Comparison of ENCODE assay signal across 1 cellular context in the genomic region with DNA sequence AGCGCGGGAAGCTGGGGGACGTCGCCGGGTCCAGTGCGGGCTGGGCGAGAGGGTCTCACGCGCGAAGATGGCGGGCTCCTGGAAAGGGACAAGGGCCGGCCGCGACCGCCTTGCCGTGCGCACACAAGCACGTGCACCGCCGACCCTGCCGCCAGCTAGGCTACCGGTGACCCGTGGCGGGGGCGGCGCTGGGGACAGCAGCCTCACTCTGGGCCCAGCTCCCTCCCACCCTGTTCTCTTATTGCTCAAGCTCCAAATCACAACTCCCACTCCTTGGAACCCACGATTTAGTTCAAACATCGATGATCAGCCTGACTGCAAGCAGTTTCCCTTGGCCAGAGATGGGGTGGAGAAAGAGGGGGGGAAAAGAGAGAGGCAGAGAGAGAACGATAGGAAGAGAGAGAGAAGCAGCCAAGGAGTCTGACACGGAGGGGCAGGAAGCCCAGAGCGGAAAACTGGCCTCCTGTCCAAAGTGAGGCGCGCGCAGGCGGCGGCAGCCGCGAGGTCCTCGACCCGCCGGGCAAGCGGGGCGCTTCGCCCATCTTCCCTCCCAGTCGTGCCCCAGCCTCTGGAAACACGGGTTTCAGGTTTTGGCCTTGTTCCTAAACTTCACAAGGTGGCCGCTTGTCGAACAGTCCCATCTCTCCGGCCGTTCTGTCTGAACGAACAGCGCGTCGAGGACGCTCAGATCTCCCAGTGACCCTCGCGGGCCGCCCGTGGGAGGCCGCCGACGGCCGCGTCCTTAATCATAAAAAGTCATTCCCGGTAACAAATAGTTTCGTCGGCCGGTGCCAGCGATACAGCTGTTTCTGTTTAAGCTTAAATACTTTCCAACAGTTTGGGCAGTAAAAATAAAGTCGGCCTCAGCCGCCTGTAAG.
A peak's percentile ranks its signal among the peaks of the same experiment; 100 is the strongest.
TF ChIP-seq lines count a peak whose summit lies in the region.

No MANE protein-coding gene starts in this region.

TF ChIP-seq in HepG2, 621 proteins besides CTCF, POLR2A, EP300 and RAD21 (continued from another document and continues in another):
- TF ChIP-seq TMF1 (CRISPR knock-in tag; IDR thresholded peaks at IDR 0.05; ENCODE audit: low read depth) (no peak), MEF2D (CRISPR knock-in tag; IDR thresholded peaks at IDR 0.05) (no peak; the same call in 1 of the 2 replicates), MIXL1 (CRISPR knock-in tag; IDR thresholded peaks at IDR 0.05) (0 out of 2 replicates have a peak, but pooled peaks have one; percentile 45), ZNF530 (CRISPR knock-in tag; IDR thresholded peaks at IDR 0.05; ENCODE audit: low read depth) (no peak), ZNF607 (CRISPR knock-in tag; IDR thresholded peaks at IDR 0.05; ENCODE audit: borderline replicate concordance) (peak; percentile 47; the same call in 1 of the 2 replicates), SIN3B (IDR thresholded peaks at IDR 0.05; ENCODE audit: low read length) (no peak), ZNF747 (CRISPR knock-in tag; IDR thresholded peaks at IDR 0.05; ENCODE audit: borderline replicate concordance) (0 out of 2 replicates have a peak, but pooled peaks have one; percentile 51), ZSCAN20 (CRISPR knock-in tag; IDR thresholded peaks at IDR 0.05; ENCODE audit: borderline replicate concordance) (no peak), SRSF9 (IDR thresholded peaks at IDR 0.05; ENCODE audit: borderline replicate concordance, insufficient read depth, low read depth, low read length, poor library complexity, severe bottlenecking) (no peak), JARID2 (CRISPR knock-in tag; IDR thresholded peaks at IDR 0.05; ENCODE audit: insufficient replicate concordance) (no peak), LCORL (IDR thresholded peaks at IDR 0.05) (no peak), LCORL (CRISPR knock-in tag; IDR thresholded peaks at IDR 0.05) (peak; percentile 38; the same call in 1 of the 2 replicates), PHF20 (CRISPR knock-in tag; IDR thresholded peaks at IDR 0.05) (no peak), CHD4 (IDR thresholded peaks at IDR 0.05; ENCODE audit: borderline replicate concordance, low read length) (no peak), ZZZ3 (CRISPR knock-in tag; IDR thresholded peaks at IDR 0.05; ENCODE audit: borderline replicate concordance) (no peak), ZNF790 (CRISPR knock-in tag; IDR thresholded peaks at IDR 0.05; ENCODE audit: borderline replicate concordance) (0 out of 2 replicates have a peak, but pooled peaks have one; percentile 61), TARDBP (CRISPR knock-in tag; IDR thresholded peaks at IDR 0.05) (no peak), ZNF34 (CRISPR knock-in tag; IDR thresholded peaks at IDR 0.05; ENCODE audit: borderline replicate concordance) (no peak), ZNF713 (CRISPR knock-in tag; IDR thresholded peaks at IDR 0.05) (peak; percentile 72; the same call in 1 of the 2 replicates), STAT5B (CRISPR knock-in tag; IDR thresholded peaks at IDR 0.05) (no peak), MED13 (CRISPR knock-in tag; IDR thresholded peaks at IDR 0.05) (no peak), DMAP1 (CRISPR knock-in tag; IDR thresholded peaks at IDR 0.05) (no peak), HES4 (CRISPR knock-in tag; IDR thresholded peaks at IDR 0.05; ENCODE audit: borderline replicate concordance) (peak; percentile 14; the same call in 1 of the 2 replicates), ARNT2 (CRISPR knock-in tag; IDR thresholded peaks at IDR 0.05; ENCODE audit: low read depth) (0 out of 2 replicates have a peak, but pooled peaks have one; percentile 61), SALL1 (CRISPR knock-in tag; IDR thresholded peaks at IDR 0.05) (peak; percentile 13; the same call in 1 of the 2 replicates), SOX13 (IDR thresholded peaks at IDR 0.05) (0 out of 2 replicates have a peak, but pooled peaks have one; percentile 15), SOX13 (CRISPR knock-in tag; conservative IDR thresholded peaks at IDR 0.05 in 1 of 2, IDR thresholded peaks at IDR 0.05 in 1 of 2) (no peak), WIZ (CRISPR knock-in tag; IDR thresholded peaks at IDR 0.05) (no peak), ZNF879 (CRISPR knock-in tag; IDR thresholded peaks at IDR 0.05) (no peak), SIX1 (CRISPR knock-in tag; IDR thresholded peaks at IDR 0.05; ENCODE audit: borderline replicate concordance) (no peak), ZNF282 (IDR thresholded peaks at IDR 0.05; ENCODE audit: partially characterized antibody) (no peak)
- TF ChIP-seq, protein P1, sequence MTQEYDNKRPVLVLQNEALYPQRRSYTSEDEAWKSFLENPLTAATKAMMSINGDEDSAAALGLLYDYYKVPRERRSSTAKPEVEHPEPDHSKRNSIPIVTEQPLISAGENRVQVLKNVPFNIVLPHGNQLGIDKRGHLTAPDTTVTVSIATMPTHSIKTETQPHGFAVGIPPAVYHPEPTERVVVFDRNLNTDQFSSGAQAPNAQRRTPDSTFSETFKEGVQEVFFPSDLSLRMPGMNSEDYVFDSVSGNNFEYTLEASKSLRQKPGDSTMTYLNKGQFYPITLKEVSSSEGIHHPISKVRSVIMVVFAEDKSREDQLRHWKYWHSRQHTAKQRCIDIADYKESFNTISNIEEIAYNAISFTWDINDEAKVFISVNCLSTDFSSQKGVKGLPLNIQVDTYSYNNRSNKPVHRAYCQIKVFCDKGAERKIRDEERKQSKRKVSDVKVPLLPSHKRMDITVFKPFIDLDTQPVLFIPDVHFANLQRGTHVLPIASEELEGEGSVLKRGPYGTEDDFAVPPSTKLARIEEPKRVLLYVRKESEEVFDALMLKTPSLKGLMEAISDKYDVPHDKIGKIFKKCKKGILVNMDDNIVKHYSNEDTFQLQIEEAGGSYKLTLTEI (CRISPR knock-in tag; conservative IDR thresholded peaks at IDR 0.05): no peak
- TF ChIP-seq, protein P2, sequence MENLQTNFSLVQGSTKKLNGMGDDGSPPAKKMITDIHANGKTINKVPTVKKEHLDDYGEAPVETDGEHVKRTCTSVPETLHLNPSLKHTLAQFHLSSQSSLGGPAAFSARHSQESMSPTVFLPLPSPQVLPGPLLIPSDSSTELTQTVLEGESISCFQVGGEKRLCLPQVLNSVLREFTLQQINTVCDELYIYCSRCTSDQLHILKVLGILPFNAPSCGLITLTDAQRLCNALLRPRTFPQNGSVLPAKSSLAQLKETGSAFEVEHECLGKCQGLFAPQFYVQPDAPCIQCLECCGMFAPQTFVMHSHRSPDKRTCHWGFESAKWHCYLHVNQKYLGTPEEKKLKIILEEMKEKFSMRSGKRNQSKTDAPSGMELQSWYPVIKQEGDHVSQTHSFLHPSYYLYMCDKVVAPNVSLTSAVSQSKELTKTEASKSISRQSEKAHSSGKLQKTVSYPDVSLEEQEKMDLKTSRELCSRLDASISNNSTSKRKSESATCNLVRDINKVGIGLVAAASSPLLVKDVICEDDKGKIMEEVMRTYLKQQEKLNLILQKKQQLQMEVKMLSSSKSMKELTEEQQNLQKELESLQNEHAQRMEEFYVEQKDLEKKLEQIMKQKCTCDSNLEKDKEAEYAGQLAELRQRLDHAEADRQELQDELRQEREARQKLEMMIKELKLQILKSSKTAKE (CRISPR knock-in tag; IDR thresholded peaks at IDR 0.05; ENCODE audit: borderline replicate concordance): no peak
- TF ChIP-seq, protein P3, sequence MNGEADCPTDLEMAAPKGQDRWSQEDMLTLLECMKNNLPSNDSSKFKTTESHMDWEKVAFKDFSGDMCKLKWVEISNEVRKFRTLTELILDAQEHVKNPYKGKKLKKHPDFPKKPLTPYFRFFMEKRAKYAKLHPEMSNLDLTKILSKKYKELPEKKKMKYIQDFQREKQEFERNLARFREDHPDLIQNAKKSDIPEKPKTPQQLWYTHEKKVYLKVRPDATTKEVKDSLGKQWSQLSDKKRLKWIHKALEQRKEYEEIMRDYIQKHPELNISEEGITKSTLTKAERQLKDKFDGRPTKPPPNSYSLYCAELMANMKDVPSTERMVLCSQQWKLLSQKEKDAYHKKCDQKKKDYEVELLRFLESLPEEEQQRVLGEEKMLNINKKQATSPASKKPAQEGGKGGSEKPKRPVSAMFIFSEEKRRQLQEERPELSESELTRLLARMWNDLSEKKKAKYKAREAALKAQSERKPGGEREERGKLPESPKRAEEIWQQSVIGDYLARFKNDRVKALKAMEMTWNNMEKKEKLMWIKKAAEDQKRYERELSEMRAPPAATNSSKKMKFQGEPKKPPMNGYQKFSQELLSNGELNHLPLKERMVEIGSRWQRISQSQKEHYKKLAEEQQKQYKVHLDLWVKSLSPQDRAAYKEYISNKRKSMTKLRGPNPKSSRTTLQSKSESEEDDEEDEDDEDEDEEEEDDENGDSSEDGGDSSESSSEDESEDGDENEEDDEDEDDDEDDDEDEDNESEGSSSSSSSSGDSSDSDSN (CRISPR knock-in tag; IDR thresholded peaks at IDR 0.05): peak; percentile 46; the same call in 1 of the 2 replicates
- TF ChIP-seq, protein P4, sequence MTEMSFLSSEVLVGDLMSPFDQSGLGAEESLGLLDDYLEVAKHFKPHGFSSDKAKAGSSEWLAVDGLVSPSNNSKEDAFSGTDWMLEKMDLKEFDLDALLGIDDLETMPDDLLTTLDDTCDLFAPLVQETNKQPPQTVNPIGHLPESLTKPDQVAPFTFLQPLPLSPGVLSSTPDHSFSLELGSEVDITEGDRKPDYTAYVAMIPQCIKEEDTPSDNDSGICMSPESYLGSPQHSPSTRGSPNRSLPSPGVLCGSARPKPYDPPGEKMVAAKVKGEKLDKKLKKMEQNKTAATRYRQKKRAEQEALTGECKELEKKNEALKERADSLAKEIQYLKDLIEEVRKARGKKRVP (CRISPR knock-in tag; IDR thresholded peaks at IDR 0.05): no peak
- TF ChIP-seq, protein P5, sequence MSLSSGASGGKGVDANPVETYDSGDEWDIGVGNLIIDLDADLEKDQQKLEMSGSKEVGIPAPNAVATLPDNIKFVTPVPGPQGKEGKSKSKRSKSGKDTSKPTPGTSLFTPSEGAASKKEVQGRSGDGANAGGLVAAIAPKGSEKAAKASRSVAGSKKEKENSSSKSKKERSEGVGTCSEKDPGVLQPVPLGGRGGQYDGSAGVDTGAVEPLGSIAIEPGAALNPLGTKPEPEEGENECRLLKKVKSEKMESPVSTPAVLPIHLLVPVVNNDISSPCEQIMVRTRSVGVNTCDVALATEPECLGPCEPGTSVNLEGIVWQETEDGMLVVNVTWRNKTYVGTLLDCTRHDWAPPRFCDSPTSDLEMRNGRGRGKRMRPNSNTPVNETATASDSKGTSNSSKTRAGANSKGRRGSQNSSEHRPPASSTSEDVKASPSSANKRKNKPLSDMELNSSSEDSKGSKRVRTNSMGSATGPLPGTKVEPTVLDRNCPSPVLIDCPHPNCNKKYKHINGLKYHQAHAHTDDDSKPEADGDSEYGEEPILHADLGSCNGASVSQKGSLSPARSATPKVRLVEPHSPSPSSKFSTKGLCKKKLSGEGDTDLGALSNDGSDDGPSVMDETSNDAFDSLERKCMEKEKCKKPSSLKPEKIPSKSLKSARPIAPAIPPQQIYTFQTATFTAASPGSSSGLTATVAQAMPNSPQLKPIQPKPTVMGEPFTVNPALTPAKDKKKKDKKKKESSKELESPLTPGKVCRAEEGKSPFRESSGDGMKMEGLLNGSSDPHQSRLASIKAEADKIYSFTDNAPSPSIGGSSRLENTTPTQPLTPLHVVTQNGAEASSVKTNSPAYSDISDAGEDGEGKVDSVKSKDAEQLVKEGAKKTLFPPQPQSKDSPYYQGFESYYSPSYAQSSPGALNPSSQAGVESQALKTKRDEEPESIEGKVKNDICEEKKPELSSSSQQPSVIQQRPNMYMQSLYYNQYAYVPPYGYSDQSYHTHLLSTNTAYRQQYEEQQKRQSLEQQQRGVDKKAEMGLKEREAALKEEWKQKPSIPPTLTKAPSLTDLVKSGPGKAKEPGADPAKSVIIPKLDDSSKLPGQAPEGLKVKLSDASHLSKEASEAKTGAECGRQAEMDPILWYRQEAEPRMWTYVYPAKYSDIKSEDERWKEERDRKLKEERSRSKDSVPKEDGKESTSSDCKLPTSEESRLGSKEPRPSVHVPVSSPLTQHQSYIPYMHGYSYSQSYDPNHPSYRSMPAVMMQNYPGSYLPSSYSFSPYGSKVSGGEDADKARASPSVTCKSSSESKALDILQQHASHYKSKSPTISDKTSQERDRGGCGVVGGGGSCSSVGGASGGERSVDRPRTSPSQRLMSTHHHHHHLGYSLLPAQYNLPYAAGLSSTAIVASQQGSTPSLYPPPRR (CRISPR knock-in tag; IDR thresholded peaks at IDR 0.05; ENCODE audit: borderline replicate concordance): 0 out of 2 replicates have a peak, but pooled peaks have one; percentile 27
- TF ChIP-seq, protein P6, sequence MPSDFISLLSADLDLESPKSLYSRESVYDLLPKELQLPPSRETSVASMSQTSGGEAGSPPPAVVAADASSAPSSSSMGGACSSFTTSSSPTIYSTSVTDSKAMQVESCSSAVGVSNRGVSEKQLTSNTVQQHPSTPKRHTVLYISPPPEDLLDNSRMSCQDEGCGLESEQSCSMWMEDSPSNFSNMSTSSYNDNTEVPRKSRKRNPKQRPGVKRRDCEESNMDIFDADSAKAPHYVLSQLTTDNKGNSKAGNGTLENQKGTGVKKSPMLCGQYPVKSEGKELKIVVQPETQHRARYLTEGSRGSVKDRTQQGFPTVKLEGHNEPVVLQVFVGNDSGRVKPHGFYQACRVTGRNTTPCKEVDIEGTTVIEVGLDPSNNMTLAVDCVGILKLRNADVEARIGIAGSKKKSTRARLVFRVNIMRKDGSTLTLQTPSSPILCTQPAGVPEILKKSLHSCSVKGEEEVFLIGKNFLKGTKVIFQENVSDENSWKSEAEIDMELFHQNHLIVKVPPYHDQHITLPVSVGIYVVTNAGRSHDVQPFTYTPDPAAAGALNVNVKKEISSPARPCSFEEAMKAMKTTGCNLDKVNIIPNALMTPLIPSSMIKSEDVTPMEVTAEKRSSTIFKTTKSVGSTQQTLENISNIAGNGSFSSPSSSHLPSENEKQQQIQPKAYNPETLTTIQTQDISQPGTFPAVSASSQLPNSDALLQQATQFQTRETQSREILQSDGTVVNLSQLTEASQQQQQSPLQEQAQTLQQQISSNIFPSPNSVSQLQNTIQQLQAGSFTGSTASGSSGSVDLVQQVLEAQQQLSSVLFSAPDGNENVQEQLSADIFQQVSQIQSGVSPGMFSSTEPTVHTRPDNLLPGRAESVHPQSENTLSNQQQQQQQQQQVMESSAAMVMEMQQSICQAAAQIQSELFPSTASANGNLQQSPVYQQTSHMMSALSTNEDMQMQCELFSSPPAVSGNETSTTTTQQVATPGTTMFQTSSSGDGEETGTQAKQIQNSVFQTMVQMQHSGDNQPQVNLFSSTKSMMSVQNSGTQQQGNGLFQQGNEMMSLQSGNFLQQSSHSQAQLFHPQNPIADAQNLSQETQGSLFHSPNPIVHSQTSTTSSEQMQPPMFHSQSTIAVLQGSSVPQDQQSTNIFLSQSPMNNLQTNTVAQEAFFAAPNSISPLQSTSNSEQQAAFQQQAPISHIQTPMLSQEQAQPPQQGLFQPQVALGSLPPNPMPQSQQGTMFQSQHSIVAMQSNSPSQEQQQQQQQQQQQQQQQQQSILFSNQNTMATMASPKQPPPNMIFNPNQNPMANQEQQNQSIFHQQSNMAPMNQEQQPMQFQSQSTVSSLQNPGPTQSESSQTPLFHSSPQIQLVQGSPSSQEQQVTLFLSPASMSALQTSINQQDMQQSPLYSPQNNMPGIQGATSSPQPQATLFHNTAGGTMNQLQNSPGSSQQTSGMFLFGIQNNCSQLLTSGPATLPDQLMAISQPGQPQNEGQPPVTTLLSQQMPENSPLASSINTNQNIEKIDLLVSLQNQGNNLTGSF (CRISPR knock-in tag; IDR thresholded peaks at IDR 0.05): 0 out of 2 replicates have a peak, but pooled peaks have one; percentile 73
- TF ChIP-seq, protein P7, sequence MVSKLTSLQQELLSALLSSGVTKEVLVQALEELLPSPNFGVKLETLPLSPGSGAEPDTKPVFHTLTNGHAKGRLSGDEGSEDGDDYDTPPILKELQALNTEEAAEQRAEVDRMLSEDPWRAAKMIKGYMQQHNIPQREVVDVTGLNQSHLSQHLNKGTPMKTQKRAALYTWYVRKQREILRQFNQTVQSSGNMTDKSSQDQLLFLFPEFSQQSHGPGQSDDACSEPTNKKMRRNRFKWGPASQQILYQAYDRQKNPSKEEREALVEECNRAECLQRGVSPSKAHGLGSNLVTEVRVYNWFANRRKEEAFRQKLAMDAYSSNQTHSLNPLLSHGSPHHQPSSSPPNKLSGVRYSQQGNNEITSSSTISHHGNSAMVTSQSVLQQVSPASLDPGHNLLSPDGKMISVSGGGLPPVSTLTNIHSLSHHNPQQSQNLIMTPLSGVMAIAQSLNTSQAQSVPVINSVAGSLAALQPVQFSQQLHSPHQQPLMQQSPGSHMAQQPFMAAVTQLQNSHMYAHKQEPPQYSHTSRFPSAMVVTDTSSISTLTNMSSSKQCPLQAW (CRISPR knock-in tag; IDR thresholded peaks at IDR 0.05): peak; percentile 32; the same call in 1 of the 2 replicates
